ENCODE assay signal across 11 cellular contexts in the genomic region with DNA sequence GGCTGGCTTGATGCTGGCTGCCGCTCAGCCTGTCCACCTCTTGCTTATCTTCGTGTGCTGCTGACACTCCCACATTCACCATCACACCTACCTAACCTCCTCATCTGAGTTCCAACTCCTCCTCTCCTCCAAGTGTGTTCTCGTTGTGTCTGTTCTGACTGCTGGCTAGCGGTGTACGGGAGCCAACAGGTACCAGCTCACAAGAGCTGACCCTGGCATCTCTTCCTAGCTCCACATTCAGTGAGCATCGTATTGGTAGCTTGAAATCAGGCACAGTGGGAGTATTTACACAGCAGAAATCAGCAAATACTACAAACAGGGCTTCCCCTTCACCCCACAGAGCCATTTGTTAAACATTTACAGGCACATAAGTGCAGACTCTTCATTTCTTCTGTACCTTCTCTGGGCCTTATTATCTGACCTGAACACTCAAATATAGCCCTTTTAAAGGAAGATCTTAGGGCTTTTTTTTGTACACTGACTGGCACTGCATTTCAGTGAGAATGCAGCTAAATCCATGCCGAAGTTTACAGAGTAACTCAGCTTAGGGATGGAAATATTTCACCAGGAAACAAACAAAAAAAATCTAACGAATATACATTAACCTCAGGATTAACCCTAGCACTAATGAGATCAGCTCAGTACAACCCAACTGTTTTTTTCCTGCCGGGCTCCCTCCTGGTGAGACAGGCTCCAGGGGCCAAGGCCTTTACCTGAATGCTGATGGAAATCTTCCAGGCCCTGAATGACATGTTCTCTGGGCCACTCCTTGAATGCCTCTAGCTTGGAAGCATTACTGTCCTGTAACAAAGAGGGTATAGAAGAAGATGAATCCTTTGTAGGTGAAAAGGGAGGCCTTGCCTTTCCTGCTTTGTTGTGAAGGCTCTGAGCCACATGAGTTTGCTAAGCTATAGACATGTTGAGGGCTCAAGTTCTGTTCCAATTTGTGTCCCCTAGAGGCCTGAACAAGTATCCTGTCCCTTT.
A peak's percentile ranks its signal among the peaks of the same experiment; 100 is the strongest.
DNase-seq lines count a peak whose midpoint lies in the region; ATAC-seq and TF ChIP-seq lines count a peak whose summit lies in the region.
"Had no signal": no experiment of that assay in that cellular context is flagged by ENCODE, and none has a peak within 500 bp of the region (broad histone marks: within the 10 kb centered on the region; RNA-seq: fewer than 3 reads in every experiment).

No MANE protein-coding gene starts in this region.

- H3K9me3 ChIP-seq in H9 (ENCODE audit: control insufficient read depth, low read depth, low read length), result no peaks in the 10 kb centered on the region

- no peaks in the 10 kb centered on the region; a peak in 1 of 7 replicates for H3K36me3 Mint-ChIP-seq in H9 (ENCODE audit: insufficient read depth in 1 of 3, low read depth in 3 of 3)
- H3K36me3 Mint-ChIP-seq: activated CD4-positive, alpha-beta memory T cell treated with anti-CD3 and anti-CD28 coated beads for 36 hours had no signal

- H3K4me1 ChIP-seq in H9 (ENCODE audit: insufficient read depth, low read length), result no peaks in the 10 kb centered on the region; the same call in 1 of the 2 replicates

- H3K27ac ChIP-seq in H9 (ENCODE audit: insufficient read length, low read depth, low read length), result no peak overlapping the region

- no peak overlapping the region for H2BK12ac ChIP-seq in H9 (ENCODE audit: insufficient read length, low read depth, low read length)

- no peak overlapping the region for H4K8ac ChIP-seq in H9 (replicated peaks; ENCODE audit: insufficient read length, low read depth, low read length)

- no peak for ATAC-seq in HG02678 (IDR thresholded peaks at IDR 0.05; ENCODE audit: unreplicated experiment)
- ATAC-seq in HG03159 (IDR thresholded peaks at IDR 0.05; ENCODE audit: unreplicated experiment), result no peak

- no peaks in the 10 kb centered on the region for H3K27me3 Mint-ChIP-seq in H9 (ENCODE audit: low read depth)
- H3K27me3 Mint-ChIP-seq: activated CD4-positive, alpha-beta memory T cell treated with anti-CD3 and anti-CD28 coated beads for 36 hours had no signal

- H3K79me2 ChIP-seq in H9 (ENCODE audit: insufficient read depth, low read length), result no peaks in the 10 kb centered on the region

- no peak overlapping the region for H2AFZ ChIP-seq in H9 (ENCODE audit: low read length)

- H3K14ac ChIP-seq in H9 (ENCODE audit: insufficient read depth, low read length), result no peak overlapping the region

- WGBS in H9 (ENCODE audit: extremely low coverage, insufficient read length, low lambda C conversion rate), result no CpG with 5 or more reads among the region's 9 CpGs

- no peak overlapping the region for H2BK120ac ChIP-seq in H9 (ENCODE audit: low read depth, low read length, poor library complexity, severe bottlenecking)

- H3K18ac ChIP-seq in H9 (ENCODE audit: insufficient read length, low read depth, low read length), result no peak overlapping the region

- H3K56ac ChIP-seq in H9 (ENCODE audit: insufficient read length, low read depth, low read length), result no peak overlapping the region

- H3K4me3 Mint-ChIP-seq in H9, result no peak overlapping the region
- H3K4me3 Mint-ChIP-seq: activated CD4-positive, alpha-beta memory T cell treated with anti-CD3 and anti-CD28 coated beads for 36 hours had no signal

- no peak overlapping the region for H3K4ac ChIP-seq in H9 (ENCODE audit: low read depth, low read length)

- H2BK5ac ChIP-seq in H9 (ENCODE audit: insufficient read length, low read length), result no peak overlapping the region

- no peak overlapping the region for H4K91ac ChIP-seq in H9 (ENCODE audit: insufficient read length, low read depth, low read length)

- no peaks in the 10 kb centered on the region for H3K79me1 ChIP-seq in H9 (ENCODE audit: insufficient read depth, low read depth, low read length, poor library complexity, severe bottlenecking)

- no peak overlapping the region for H3K23ac ChIP-seq in H9 (ENCODE audit: insufficient read length, low read depth, low read length)

- no peak overlapping the region for H2AK5ac ChIP-seq in H9 (ENCODE audit: insufficient read length, low read length)

- H2BK20ac ChIP-seq in H9 (ENCODE audit: low read depth, low read length, poor library complexity, severe bottlenecking), result no peak overlapping the region

- DNase-seq in H9 (no peak), NCI-H345 (lab: John Stamatoyannopoulos, UW) (peak; percentile 80), iPS-NIHi11 (ENCODE audit: low spot score) (peak; percentile 28), renal cortical epithelial cell (ENCODE audit: low read depth) (peak; percentile 81), COR-L47 (lab: John Stamatoyannopoulos, UW) (no peak)
- DNase-seq: activated CD4-positive, alpha-beta memory T cell treated with anti-CD3 and anti-CD28 coated beads for 36 hours; activated naive CD4-positive, alpha-beta T cell treated with anti-CD3 and anti-CD28 coated beads, Interleukin-2, amount 50 U/mL, for 16 hours; glutamatergic neuron; NCI-H2171 had no signal

- 0 out of 3 replicates have a peak, but pooled peaks have one; percentile 19 for TF ChIP-seq CTCF in H9 (conservative IDR thresholded peaks at IDR 0.05)

- no peak overlapping the region for H4K5ac ChIP-seq in H9 (ENCODE audit: insufficient read length, low read depth, low read length)

- no peaks in the 10 kb centered on the region for H3K27me3 ChIP-seq in H9 (ENCODE audit: insufficient read depth, low read length)

- H3K9ac ChIP-seq in H9 (ENCODE audit: extremely low read depth, insufficient read length, low read length), result no peak overlapping the region

- H3K4me1 Mint-ChIP-seq in H9, result peaks cover 32 to 35% of the 10 kb centered on the region in 2 experiments

- H2BK15ac ChIP-seq in H9 (ENCODE audit: low read depth, low read length), result no peak overlapping the region

- no peak overlapping the region for H3T11ph ChIP-seq in H9 (ENCODE audit: low read length)

- H3K9me3 Mint-ChIP-seq in H9, result no peaks in the 10 kb centered on the region
- H3K9me3 Mint-ChIP-seq: activated CD4-positive, alpha-beta memory T cell treated with anti-CD3 and anti-CD28 coated beads for 36 hours had no signal

- H3K27ac Mint-ChIP-seq in H9, result peak overlapping the region in 2 of 3 experiments; percentile 2 to 35; a peak in 1 of 7 replicates
- H3K27ac Mint-ChIP-seq: activated CD4-positive, alpha-beta memory T cell treated with anti-CD3 and anti-CD28 coated beads for 36 hours had no signal

- no peaks in the 10 kb centered on the region for H3K23me2 ChIP-seq in H9 (ENCODE audit: insufficient read length, low read depth, low read length, poor library complexity, severe bottlenecking)

- no peaks in the 10 kb centered on the region for H4K20me1 ChIP-seq in H9 (ENCODE audit: control insufficient read depth, insufficient read depth, insufficient read length)

- H3K4me2 ChIP-seq in H9 (ENCODE audit: insufficient read depth, insufficient read length, low read length), result no peak overlapping the region

Comparison
In these comparisons a context has a peak if more than half of its experiments do, and no peak if none do; other contexts are left out.
1. DNase-seq: peak in NCI-H345 (single experiment), iPS-NIHi11 (single experiment) and renal cortical epithelial cell (single experiment); none in H9 (single experiment) and COR-L47 (single experiment).